Comparison of ENCODE assay signal across 31 cellular contexts in the genomic region with DNA sequence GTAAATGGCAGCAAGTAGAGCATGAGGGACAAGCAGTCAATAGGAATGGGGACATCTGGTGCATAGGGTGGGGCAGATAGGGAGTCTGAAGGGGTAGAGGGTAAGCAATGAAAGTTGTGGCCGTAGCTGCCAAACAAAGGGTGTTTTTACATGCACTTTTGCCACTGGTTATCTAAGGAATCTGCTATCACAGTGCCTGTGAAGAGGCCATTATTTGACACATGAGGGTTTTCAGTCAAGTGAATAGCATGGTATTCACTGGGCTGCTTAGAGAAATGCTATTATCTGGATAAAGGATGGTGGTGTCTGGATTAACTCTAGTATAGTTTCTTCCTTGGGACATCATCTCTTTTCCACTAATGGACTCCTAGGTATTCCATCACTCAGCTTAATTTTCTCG.
"Had no signal": no experiment of that assay in that cellular context is flagged by ENCODE, and none has a peak within 500 bp of the region (broad histone marks: within the 10 kb centered on the region; RNA-seq: fewer than 3 reads in every experiment).

No MANE protein-coding gene starts in this region.

- H3K4me1 ChIP-seq: pancreas, psoas muscle, stomach, thyroid gland, upper lobe of left lung had no signal

- H3K4me3 Mint-ChIP-seq: activated CD8-positive, alpha-beta T cell treated with anti-CD3 and anti-CD28 coated beads for 36 hours; activated naive CD4-positive, alpha-beta T cell treated with anti-CD3 and anti-CD28 coated beads, Interleukin-2, amount 50 U/mL, for 24 hours; activated naive CD8-positive, alpha-beta T cell treated with anti-CD3 and anti-CD28 coated beads, Interleukin-2, amount 50 U/mL, for 24 hours; activated T-cell treated with anti-CD3 and anti-CD28 coated beads, Interleukin-2, amount 50 U/mL, for 4 hours; activated T-helper 17 cell treated with anti-CD3 and anti-CD28 coated beads, Interleukin-2, amount 50 U/mL, for 72 hours; immature natural killer cell; memory B cell; natural killer cell treated with Interleukin-12 subunit alpha and Interleukin-12 subunit beta and Interleukin-15 and Interleukin-18, amount 100 ng/mL, for 72 hours; stimulated activated naive B cell treated with anti-CD40 and anti-IgM and Interleukin-4, amounts not matched to agents 10 μg/mL and 1 μg/mL and 100 μg/mL, for 72 hours; T-helper 17 cell had no signal

- H3K9me3 Mint-ChIP-seq: activated CD8-positive, alpha-beta T cell treated with anti-CD3 and anti-CD28 coated beads for 36 hours; activated naive CD4-positive, alpha-beta T cell treated with anti-CD3 and anti-CD28 coated beads, Interleukin-2, amount 50 U/mL, for 24 hours; activated naive CD8-positive, alpha-beta T cell treated with anti-CD3 and anti-CD28 coated beads, Interleukin-2, amount 50 U/mL, for 24 hours; activated T-cell treated with anti-CD3 and anti-CD28 coated beads, Interleukin-2, amount 50 U/mL, for 4 hours; activated T-helper 17 cell treated with anti-CD3 and anti-CD28 coated beads, Interleukin-2, amount 50 U/mL, for 72 hours; memory B cell; natural killer cell treated with Interleukin-12 subunit alpha and Interleukin-12 subunit beta and Interleukin-15 and Interleukin-18, amount 100 ng/mL, for 72 hours; stimulated activated naive B cell treated with anti-CD40 and anti-IgM and Interleukin-4, amounts not matched to agents 10 μg/mL and 1 μg/mL and 100 μg/mL, for 72 hours had no signal

- H3K36me3 Mint-ChIP-seq: activated naive CD4-positive, alpha-beta T cell treated with anti-CD3 and anti-CD28 coated beads, Interleukin-2, amount 50 U/mL, for 24 hours; immature natural killer cell; memory B cell; natural killer cell treated with Interleukin-12 subunit alpha and Interleukin-12 subunit beta and Interleukin-15 and Interleukin-18, amount 100 ng/mL, for 72 hours; stimulated activated naive B cell treated with anti-CD40 and anti-IgM and Interleukin-4, amounts not matched to agents 10 μg/mL and 1 μg/mL and 100 μg/mL, for 72 hours had no signal

- H3K4me1 Mint-ChIP-seq: activated naive CD8-positive, alpha-beta T cell treated with anti-CD3 and anti-CD28 coated beads, Interleukin-2, amount 50 U/mL, for 24 hours; activated T-helper 17 cell treated with anti-CD3 and anti-CD28 coated beads, Interleukin-2, amount 50 U/mL, for 72 hours; immature natural killer cell; memory B cell; T-helper 17 cell had no signal

- H3K27me3 Mint-ChIP-seq: activated CD8-positive, alpha-beta T cell treated with anti-CD3 and anti-CD28 coated beads for 36 hours; activated naive CD4-positive, alpha-beta T cell treated with anti-CD3 and anti-CD28 coated beads, Interleukin-2, amount 50 U/mL, for 24 hours; activated naive CD8-positive, alpha-beta T cell treated with anti-CD3 and anti-CD28 coated beads, Interleukin-2, amount 50 U/mL, for 24 hours; activated T-helper 17 cell treated with anti-CD3 and anti-CD28 coated beads, Interleukin-2, amount 50 U/mL, for 72 hours; memory B cell; stimulated activated naive B cell treated with anti-CD40 and anti-IgM and Interleukin-4, amounts not matched to agents 10 μg/mL and 1 μg/mL and 100 μg/mL, for 72 hours; T-helper 17 cell had no signal

- DNase-seq: activated CD4-positive, alpha-beta T cell treated with anti-CD3 and anti-CD28 coated beads for 1 hour; activated CD4-positive, alpha-beta T cell treated with anti-CD3 and anti-CD28 coated beads, Interleukin-2, amount 50 U/mL, for 1 hour; activated CD8-positive, alpha-beta T cell treated with anti-CD3 and anti-CD28 coated beads for 36 hours; activated gamma-delta T cell treated with Interleukin-2 at 50 U/mL for 16 hours; activated naive CD8-positive, alpha-beta T cell treated with anti-CD3 and anti-CD28 coated beads, Interleukin-2, amount 50 U/mL, for 24 hours; activated T-cell treated with anti-CD3 and anti-CD28 coated beads, Interleukin-2, amount 50 U/mL, for 4 hours; amygdala; caudate nucleus; cortex of kidney; foreskin fibroblast; heart left ventricle; hypothalamus; immature natural killer cell; kidney; left colon; nucleus accumbens; pancreas; psoas muscle; stimulated activated CD4-positive, alpha-beta T cell treated with anti-CD3 and anti-CD28 coated beads, Interleukin-15, amount 100 ng/mL, for 24 hours; stimulated activated CD4-positive, alpha-beta T cell treated with anti-CD3 and anti-CD28 coated beads, Interleukin-2, amount 100 ng/mL, for 24 hours; stimulated activated naive B cell treated with anti-CD40 and anti-IgM and Interleukin-4, amounts not matched to agents 10 μg/mL and 1 μg/mL and 100 μg/mL, for 72 hours; stomach; T-helper 17 cell; T1000; thyroid gland; upper lobe of left lung had no signal

- ATAC-seq: activated CD8-positive, alpha-beta T cell treated with anti-CD3 and anti-CD28 coated beads for 36 hours; activated naive CD8-positive, alpha-beta T cell treated with anti-CD3 and anti-CD28 coated beads, Interleukin-2, amount 50 U/mL, for 24 hours; activated T-cell treated with anti-CD3 and anti-CD28 coated beads, Interleukin-2, amount 50 U/mL, for 4 hours; activated T-helper 17 cell treated with anti-CD3 and anti-CD28 coated beads, Interleukin-2, amount 50 U/mL, for 72 hours; esophagus mucosa; heart left ventricle; left colon; natural killer cell treated with Interleukin-12 subunit alpha and Interleukin-12 subunit beta and Interleukin-15 and Interleukin-18, amount 100 ng/mL, for 72 hours; pancreas; psoas muscle; stimulated activated naive B cell treated with anti-CD40 and anti-IgM and Interleukin-4, amounts not matched to agents 10 μg/mL and 1 μg/mL and 100 μg/mL, for 72 hours; T-helper 17 cell had no signal

- H3K27me3 ChIP-seq: heart left ventricle, pancreas, stomach, thyroid gland, upper lobe of left lung had no signal

- H3K9me3 ChIP-seq: heart left ventricle, pancreas, psoas muscle, stomach, thyroid gland, upper lobe of left lung had no signal

- H3K27ac ChIP-seq: heart left ventricle, pancreas, psoas muscle, stomach, thyroid gland, upper lobe of left lung had no signal

- H3K27ac Mint-ChIP-seq: activated CD8-positive, alpha-beta T cell treated with anti-CD3 and anti-CD28 coated beads for 36 hours; activated naive CD4-positive, alpha-beta T cell treated with anti-CD3 and anti-CD28 coated beads, Interleukin-2, amount 50 U/mL, for 24 hours; activated naive CD8-positive, alpha-beta T cell treated with anti-CD3 and anti-CD28 coated beads, Interleukin-2, amount 50 U/mL, for 24 hours; activated T-helper 17 cell treated with anti-CD3 and anti-CD28 coated beads, Interleukin-2, amount 50 U/mL, for 72 hours; immature natural killer cell; memory B cell; natural killer cell treated with Interleukin-12 subunit alpha and Interleukin-12 subunit beta and Interleukin-15 and Interleukin-18, amount 100 ng/mL, for 72 hours; stimulated activated naive B cell treated with anti-CD40 and anti-IgM and Interleukin-4, amounts not matched to agents 10 μg/mL and 1 μg/mL and 100 μg/mL, for 72 hours; T-helper 17 cell had no signal

- H3K4me3 ChIP-seq: heart left ventricle, pancreas, psoas muscle, stomach, thyroid gland, upper lobe of left lung had no signal

- H3K36me3 ChIP-seq: heart left ventricle, pancreas, stomach, thyroid gland, upper lobe of left lung had no signal
